Comparison of ENCODE assay signal across 14 cellular contexts in genomic region chr1:8398677-8399076, GRCh38.
A peak's percentile ranks its signal among the peaks of the same experiment; 100 is the strongest.
DNase-seq lines count a peak whose midpoint lies in the region; ATAC-seq, FAIRE-seq and TF ChIP-seq lines count a peak whose summit lies in the region.
"Had no signal": no experiment of that assay in that cellular context is flagged by ENCODE, and none has a peak within 500 bp of the region (broad histone marks: within the 10 kb centered on the region; RNA-seq: fewer than 3 reads in every experiment).

No MANE protein-coding gene starts in this region.

- H3K27ac Mint-ChIP-seq in CD4-positive, alpha-beta T cell = peak overlapping the region; percentile 88

- no peak for TF ChIP-seq EP300 in K562 (IDR thresholded peaks at IDR 0.05; ENCODE audit: low read length)

- H3K27me3 ChIP-seq in CD4-positive, alpha-beta T cell (ENCODE audit: control insufficient read depth, insufficient read depth, low read length) = no peaks in the 10 kb centered on the region
- H3K27me3 ChIP-seq in K562 (ENCODE audit: control insufficient read depth in 2 of 2, insufficient read depth in 2 of 2, low read length in 2 of 2) (no peaks in the 10 kb centered on the region), osteoblast (ENCODE audit: insufficient read depth, low read length) (no peaks in the 10 kb centered on the region)
- H3K27me3 ChIP-seq: thyroid gland had no signal

- BruUV-seq in K562 (replicated peaks; lab: Mats Ljungman, UMichigan) = no TSS peak

- H3K79me2 ChIP-seq in K562 (ENCODE audit: control insufficient read depth, insufficient read depth, low read length) (no peaks in the 10 kb centered on the region), osteoblast (ENCODE audit: insufficient read depth, low read length) (peaks cover 59% of the 10 kb centered on the region)

- peaks cover 66% of the 10 kb centered on the region for H3K4me1 Mint-ChIP-seq in CD4-positive, alpha-beta T cell (ENCODE audit: low read depth)

- intact Hi-C loops in CD4-positive, alpha-beta T cell (cut with DNase I, micrococcal nuclease) = loop anchor here in 1 of 2 experiments (5.0 kb wide), 1 partner anchor 74 kb away; no protein-coding TSS in a partner anchor
- intact Hi-C loops in K562 (cut with micrococcal nuclease) = no loop called here

- H3K4me1 ChIP-seq in K562 (replicated peaks in 1 of 2; ENCODE audit: control insufficient read depth in 2 of 2, insufficient read depth in 2 of 2, low read length in 2 of 2) (peaks cover 0 to 16% of the 10 kb centered on the region in 2 experiments; a peak in 3 of 5 replicates), osteoblast (ENCODE audit: insufficient read depth, low read length) (peaks cover 52% of the 10 kb centered on the region)

- no peak overlapping the region for H3K4me3 Mint-ChIP-seq in CD4-positive, alpha-beta T cell
- H3K4me3 Mint-ChIP-seq: nephron progenitor cell, WTC11 had no signal

- H3K4me3 ChIP-seq in GM12875 (ENCODE audit: low read depth, low read length) = no peak overlapping the region
- H3K4me3 ChIP-seq in K562 = no peak overlapping the region
- no peak overlapping the region for H3K4me3 ChIP-seq in osteoblast (ENCODE audit: insufficient read depth, low read length)
- H3K4me3 ChIP-seq: thyroid gland had no signal

- no peak for TF ChIP-seq POLR2A in K562 (conservative IDR thresholded peaks at IDR 0.05)

- CTCF ChIA-PET in CD4-positive, alpha-beta T cell (lab: Charles Lee) = interaction anchor here (0.7 to 4.0 kb wide), 4 partner anchors 10 to 32 kb away, joined by 3 to 25 read pairs (median 4); no protein-coding TSS in a partner anchor
- CTCF ChIA-PET in K562 (lab: Yijun Ruan, JAX; ENCODE audit: low intra/inter-chr PET ratio) = no interaction called here

- POLR2A ChIA-PET in CD4-positive, alpha-beta T cell (lab: Charles Lee) = no interaction called here
- POLR2A ChIA-PET in K562 (lab: Yijun Ruan, JAX) = interaction anchor here (0.6 to 2.1 kb wide), 2 partner anchors 16 to 605 kb away, joined by 3 to 7 read pairs; no protein-coding TSS in a partner anchor

- no peaks in the 10 kb centered on the region for H3K9me3 Mint-ChIP-seq in CD4-positive, alpha-beta T cell
- H3K9me3 Mint-ChIP-seq: WTC11 had no signal

- no peak overlapping the region for H3K9ac ChIP-seq in K562 (ENCODE audit: insufficient read depth in 1 of 2, low read depth in 2 of 2, low read length in 2 of 2)

- H4K20me1 ChIP-seq in K562 (replicated peaks; ENCODE audit: control insufficient read depth, insufficient read depth, low read length) (peaks cover 12% of the 10 kb centered on the region), osteoblast (ENCODE audit: insufficient read depth, low read length) (no peaks in the 10 kb centered on the region)

- H3K36me3 Mint-ChIP-seq in CD4-positive, alpha-beta T cell (ENCODE audit: low read depth) = peaks cover 52% of the 10 kb centered on the region

- H3K4me2 ChIP-seq in K562 (ENCODE audit: insufficient read depth, low read length) = no peak overlapping the region
- H3K4me2 ChIP-seq in osteoblast (ENCODE audit: insufficient read depth, low read length) = no peak overlapping the region

- TF ChIP-seq CTCF in CD4-positive, alpha-beta T cell (IDR thresholded peaks at IDR 0.05) = no peak
- TF ChIP-seq CTCF in GM12875 (IDR thresholded peaks at IDR 0.05; ENCODE audit: borderline replicate concordance, insufficient read depth, low read depth, low read length) (peak; percentile 21; the same call in 1 of the 2 replicates), K562 (IDR thresholded peaks at IDR 0.05 in 2 of 3, conservative IDR thresholded peaks at IDR 0.05 in 1 of 3; ENCODE audit: insufficient read depth in 2 of 3, low read depth in 1 of 3, low read length in 3 of 3) (peak in 2 of 3 experiments; percentile 26 to 27; a peak in 2 of 6 replicates), osteoblast (IDR thresholded peaks at IDR 0.05; ENCODE audit: extremely low read depth, low read depth, low read length) (no peak)

- H3K36me3 ChIP-seq in K562 (ENCODE audit: control insufficient read depth, insufficient read depth, low read length) (peaks cover 9% of the 10 kb centered on the region; the same call in 1 of the 3 replicates), osteoblast (ENCODE audit: insufficient read depth, low read length) (peaks cover 17% of the 10 kb centered on the region)

- in situ Hi-C loops in K562 (cut with MboI) = no loop called here

- no peak overlapping the region for H3K27ac ChIP-seq in CD4-positive, alpha-beta T cell (ENCODE audit: low read depth, low read length)
- H3K27ac ChIP-seq in K562 (ENCODE audit: extremely low read depth, low read depth, low read length) (no peak overlapping the region), osteoblast (ENCODE audit: low read depth, low read length) (peak overlapping the region; percentile 98)

- H2AFZ ChIP-seq in K562 (ENCODE audit: low read depth, low read length) (no peak overlapping the region), osteoblast (ENCODE audit: low read length) (no peak overlapping the region)

- DNase-seq in CD4-positive, alpha-beta T cell = peak in 1 of 10 experiments; percentile 20
- peak in 1 of 4 experiments; percentile 19 for DNase-seq in K562 (ENCODE audit: extremely low read depth in 1 of 4, low spot score in 3 of 4)
- DNase-seq in osteoblast (ENCODE audit: insufficient read length, low spot score, missing footprints) = no peak
- no peak for DNase-seq in retina
- no peak for DNase-seq in iPS-NIHi11 (ENCODE audit: low spot score)
- no peak for DNase-seq in OCI-M1 (lab: John Stamatoyannopoulos, UW)
- DNase-seq: effector memory CD4-positive, alpha-beta T cell; nephron progenitor cell; stimulated activated CD4-positive, alpha-beta T cell treated with anti-CD3 and anti-CD28 coated beads, Interleukin-4, amount 100 ng/mL, for 1 hour; thyroid gland had no signal

- H3K9me3 ChIP-seq in CD4-positive, alpha-beta T cell (ENCODE audit: control insufficient read depth, low read length) = no peaks in the 10 kb centered on the region
- H3K9me3 ChIP-seq in K562 (replicated peaks; ENCODE audit: control insufficient read depth, insufficient read depth, low read depth, low read length) (no peaks in the 10 kb centered on the region), osteoblast (ENCODE audit: low read depth, low read length) (no peaks in the 10 kb centered on the region)
- H3K9me3 ChIP-seq: thyroid gland had no signal

- WGBS in K562 (ENCODE audit: insufficient coverage, low coverage, missing lambda C conversion rate) = 71% methylated on average over 5 of the region's 5 CpGs

- H3K27me3 Mint-ChIP-seq in CD4-positive, alpha-beta T cell = no peaks in the 10 kb centered on the region
- H3K27me3 Mint-ChIP-seq: activated naive CD8-positive, alpha-beta T cell had no signal

- peak; percentile 18 for ATAC-seq in CD4-positive, alpha-beta T cell (ENCODE audit: poor library complexity)
- no peak; the same call in 2 of the 3 replicates for ATAC-seq in K562
- no peak for ATAC-seq in HG03039 (IDR thresholded peaks at IDR 0.05; ENCODE audit: unreplicated experiment)

- no peak for FAIRE-seq in K562 (lab: Jason Lieb, UNC)

- no peaks in the 10 kb centered on the region for H3K9me1 ChIP-seq in K562 (ENCODE audit: control insufficient read depth, insufficient read depth, low read length)

- no peak for TF ChIP-seq RAD21 in K562 (CRISPR knock-in tag; conservative IDR thresholded peaks at IDR 0.05 in 1 of 2, IDR thresholded peaks at IDR 0.05 in 1 of 2)

TF ChIP-seq in K562, 482 proteins besides CTCF, POLR2A, EP300 and RAD21:
- TF ChIP-seq STAT5A (IDR thresholded peaks at IDR 0.05; ENCODE audit: borderline replicate concordance, low read length) (no peak), AFF1 (IDR thresholded peaks at IDR 0.05; ENCODE audit: low read depth in 1 of 2, partially characterized antibody in 2 of 2) (peak in 1 of 2 experiments; percentile 84), NFE2L1 (tag; IDR thresholded peaks at IDR 0.05; ENCODE audit: borderline replicate concordance, low read depth) (no peak), RHOXF2B (CRISPR knock-in tag; conservative IDR thresholded peaks at IDR 0.05) (no peak), ZBTB33 (CRISPR knock-in tag; IDR thresholded peaks at IDR 0.05) (peak; percentile 98)

Comparison
In these comparisons a context has a peak if more than half of its experiments do, and no peak if none do; other contexts are left out.
1. CTCF ChIP-seq: peak in GM12875 (single experiment) and K562 (2 of 3); none in CD4-positive, alpha-beta T cell (single experiment) and osteoblast (single experiment).